ENCODE assay signal across 21 cellular contexts in genomic region chr6:92688328-92688727, GRCh38.
A peak's percentile ranks its signal among the peaks of the same experiment; 100 is the strongest.
DNase-seq lines count a peak whose midpoint lies in the region; ATAC-seq lines count a peak whose summit lies in the region.
"Had no signal": no experiment of that assay in that cellular context is flagged by ENCODE, and none has a peak within 500 bp of the region (broad histone marks: within the 10 kb centered on the region; RNA-seq: fewer than 3 reads in every experiment).

No MANE protein-coding gene starts in this region.

- intact Hi-C loops in sciatic nerve (cut with DNase I): no loop called here

- H3K4me1 ChIP-seq in effector memory CD4-positive, alpha-beta T cell (ENCODE audit: control insufficient read depth, insufficient read depth, low read length, poor library complexity, severe bottlenecking): no peaks in the 10 kb centered on the region
- H3K4me1 ChIP-seq: A549, lower lobe of right lung, neural progenitor cell had no signal

- no peaks in the 10 kb centered on the region for H3K27me3 ChIP-seq in effector memory CD4-positive, alpha-beta T cell (replicated peaks; ENCODE audit: control insufficient read depth, insufficient read depth, low read length, poor library complexity, severe bottlenecking)
- H3K27me3 ChIP-seq: neural progenitor cell had no signal

- ATAC-seq in sciatic nerve: peak; percentile 53
- ATAC-seq: A549; activated naive CD4-positive, alpha-beta T cell treated with anti-CD3 and anti-CD28 coated beads, Interleukin-2, amount 50 U/mL, for 72 hours; lower lobe of right lung had no signal

- DNase-seq in SKM-1 treated with dmso at 0.1 percent for 144 hours (lab: John Stamatoyannopoulos, UW; ENCODE audit: unreplicated experiment): peak; percentile 55
- no peak for DNase-seq in SKM-1 (lab: John Stamatoyannopoulos, UW; ENCODE audit: unreplicated experiment)
- DNase-seq in MV-4-11 (lab: John Stamatoyannopoulos, UW): peak; percentile 96
- DNase-seq in RPMI8226: peak; percentile 79
- no peak for DNase-seq in sciatic nerve (ENCODE audit: low spot score)
- DNase-seq in effector memory CD4-positive, alpha-beta T cell: no peak
- DNase-seq in NCI-H187 (lab: John Stamatoyannopoulos, UW): no peak
- DNase-seq in NCI-H2227 treated with DMSO at 0.1 percent for 48 hours (lab: John Stamatoyannopoulos, UW): no peak
- DNase-seq: activated CD4-positive, alpha-beta T cell treated with anti-CD3 and anti-CD28 coated beads, Interleukin-2, amount 50 U/mL, for 1 hour; C1 segment of cervical spinal cord; effector CD8-positive, alpha-beta T cell; HFFc6; lower lobe of right lung; NCI-H1436; NCI-H524 treated with DMSO at 0.1 percent for 48 hours; PC-9; substantia nigra; T-helper 2 cell had no signal

- no peaks in the 10 kb centered on the region for H3K36me3 ChIP-seq in effector memory CD4-positive, alpha-beta T cell (ENCODE audit: control insufficient read depth, insufficient read depth, low read length)
- H3K36me3 ChIP-seq: lower lobe of right lung, neural progenitor cell had no signal

- H3K27ac ChIP-seq in effector memory CD4-positive, alpha-beta T cell (ENCODE audit: insufficient read depth, low read length, poor library complexity, severe bottlenecking): no peak overlapping the region
- H3K27ac ChIP-seq: A549, lower lobe of right lung, neural progenitor cell, PC-9 had no signal

- H3K4me3 ChIP-seq in effector memory CD4-positive, alpha-beta T cell (ENCODE audit: insufficient read depth, low read depth, low read length, poor library complexity, severe bottlenecking): no peak overlapping the region
- H3K4me3 ChIP-seq: A549, lower lobe of right lung, neural progenitor cell, PC-9 had no signal

- H3K9me3 ChIP-seq in effector memory CD4-positive, alpha-beta T cell (ENCODE audit: control insufficient read depth, low read length): no peaks in the 10 kb centered on the region
- H3K9me3 ChIP-seq: A549, lower lobe of right lung had no signal

Comparison
In these comparisons a context has a peak if more than half of its experiments do, and no peak if none do; other contexts are left out.
1. DNase-seq: peak in SKM-1 treated with dmso at 0.1 percent for 144 hours (single experiment), MV-4-11 (single experiment) and RPMI8226 (single experiment); none in SKM-1 (single experiment), sciatic nerve (single experiment), effector memory CD4-positive, alpha-beta T cell (0 of 3), NCI-H187 (0 of 2) and NCI-H2227 treated with DMSO at 0.1 percent for 48 hours (single experiment).